Comparison of ENCODE assay signal across 12 cellular contexts in genomic region chr6:14001329-14002012, GRCh38.
DNase-seq lines count a peak whose midpoint lies in the region; ATAC-seq, FAIRE-seq and TF ChIP-seq lines count a peak whose summit lies in the region.
"Had no signal": no experiment of that assay in that cellular context is flagged by ENCODE, and none has a peak within 500 bp of the region (broad histone marks: within the 10 kb centered on the region; RNA-seq: fewer than 3 reads in every experiment).

No MANE protein-coding gene starts in this region.

- peak overlapping the region; percentile 71 for H3K9ac ChIP-seq in astrocyte (ENCODE audit: low read length)
- H3K9ac ChIP-seq: parathyroid adenoma had no signal

- peaks cover 5% of the 10 kb centered on the region for H3K27me3 ChIP-seq in astrocyte (ENCODE audit: insufficient read depth, low read length)

- H3K27me3 Mint-ChIP-seq in astrocyte (ENCODE audit: low read depth, unreplicated experiment) (no peaks in the 10 kb centered on the region), mesothelial cell of epicardium (ENCODE audit: low read depth) (peaks cover 3% of the 10 kb centered on the region)

- peak; percentile 93 for FAIRE-seq in astrocyte (lab: Jason Lieb, UNC)

- H3K36me3 Mint-ChIP-seq in astrocyte (ENCODE audit: low read depth, unreplicated experiment) (peaks cover 1% of the 10 kb centered on the region), mesothelial cell of epicardium (no peaks in the 10 kb centered on the region)

- peaks cover 15% of the 10 kb centered on the region for H3K4me1 Mint-ChIP-seq in astrocyte (ENCODE audit: low read depth, unreplicated experiment)
- H3K4me1 Mint-ChIP-seq in mesothelial cell of epicardium = peaks cover 10% of the 10 kb centered on the region
- H3K4me1 Mint-ChIP-seq: central memory CD8-positive, alpha-beta T cell had no signal

- H3K4me2 ChIP-seq in astrocyte (ENCODE audit: low read length) = peak overlapping the region; percentile 82

- H3K4me3 ChIP-seq in AG04449 (ENCODE audit: low read depth, low read length) (peak overlapping the region; percentile 31), astrocyte (ENCODE audit: insufficient read depth, low read depth, low read length) (peak overlapping the region; percentile 40)

- H3K9me3 Mint-ChIP-seq in astrocyte (ENCODE audit: unreplicated experiment) (peaks cover 2% of the 10 kb centered on the region), mesothelial cell of epicardium (peaks cover 6% of the 10 kb centered on the region)
- H3K9me3 Mint-ChIP-seq: CD4-positive, alpha-beta T cell; central memory CD8-positive, alpha-beta T cell had no signal

- no peak for ATAC-seq in GM21717 (IDR thresholded peaks at IDR 0.05; ENCODE audit: unreplicated experiment)

- TF ChIP-seq CTCF in AG04449 (IDR thresholded peaks at IDR 0.05; ENCODE audit: insufficient read depth, low read length, missing control alignments) (no peak), astrocyte (IDR thresholded peaks at IDR 0.05; ENCODE audit: insufficient read depth, low read depth, low read length) (no peak), GM10266 (IDR thresholded peaks at IDR 0.05; ENCODE audit: control insufficient read depth, insufficient read depth, low read depth, missing control alignments) (no peak), mesothelial cell of epicardium (IDR thresholded peaks at IDR 0.05; ENCODE audit: unreplicated experiment) (no peak)

- no peaks in the 10 kb centered on the region for H3K36me3 ChIP-seq in astrocyte (ENCODE audit: insufficient read depth, low read length)

- H3K27ac ChIP-seq in astrocyte (ENCODE audit: low read depth, low read length) = peak overlapping the region; percentile 90
- H3K27ac ChIP-seq: parathyroid adenoma had no signal

- DNase-seq in AG04449 (ENCODE audit: low read depth, low spot score) (peak; percentile 97), HPDE6-E6E7 (ENCODE audit: extremely low spot score) (peak; percentile 69), astrocyte (ENCODE audit: low read depth) (peak; percentile 100), islet precursor cell (peak; percentile 93), DMS114 treated with DMSO at 0.1 percent for 48 hours (lab: John Stamatoyannopoulos, UW; ENCODE audit: unreplicated experiment) (no peak), GM10266 (ENCODE audit: extremely low spot score) (no peak), mesothelial cell of epicardium (ENCODE audit: low spot score in 2 of 2, unreplicated experiment in 2 of 2) (no peak)
- DNase-seq: CD4-positive, alpha-beta T cell; NCI-H187 treated with DMSO at 0.1 percent for 48 hours had no signal

- no peaks in the 10 kb centered on the region for H4K20me1 ChIP-seq in astrocyte (ENCODE audit: insufficient read depth, low read length)

- CTCF ChIA-PET in AG04449 (lab: Yijun Ruan, JAX) = interaction anchor here (0.7 to 1.9 kb wide), 6 partner anchors 10 to 65 kb away, joined by 3 to 7 read pairs (median 4); no protein-coding TSS in a partner anchor

- H3K4me1 ChIP-seq in astrocyte (ENCODE audit: insufficient read depth, low read length) = peaks cover 15% of the 10 kb centered on the region
- H3K4me1 ChIP-seq: parathyroid adenoma had no signal

- POLR2A ChIA-PET in AG04449 (lab: Yijun Ruan, JAX) = interaction anchor here (0.6 to 0.7 kb wide), 2 partner anchors 34 to 208 kb away, joined by 3 to 4 read pairs; no protein-coding TSS in a partner anchor

- H2AFZ ChIP-seq in astrocyte (ENCODE audit: low read depth, low read length) = peak overlapping the region; percentile 49
- H2AFZ ChIP-seq: parathyroid adenoma had no signal

- peak overlapping the region; percentile 60 for H3K4me3 Mint-ChIP-seq in astrocyte (ENCODE audit: unreplicated experiment)
- no peak overlapping the region for H3K4me3 Mint-ChIP-seq in mesothelial cell of epicardium
- H3K4me3 Mint-ChIP-seq: CD4-positive, alpha-beta T cell; central memory CD8-positive, alpha-beta T cell had no signal

- H3K79me2 ChIP-seq in astrocyte (ENCODE audit: insufficient read depth, low read length) = no peaks in the 10 kb centered on the region
- H3K79me2 ChIP-seq: parathyroid adenoma had no signal

- no peaks in the 10 kb centered on the region for H3K9me3 ChIP-seq in astrocyte (ENCODE audit: insufficient read depth, low read depth, low read length)

- H3K27ac Mint-ChIP-seq in astrocyte (ENCODE audit: unreplicated experiment) (peak overlapping the region; percentile 94), mesothelial cell of epicardium (no peak overlapping the region)
- H3K27ac Mint-ChIP-seq: CD4-positive, alpha-beta T cell had no signal

Comparison
In these comparisons a context has a peak if more than half of its experiments do, and no peak if none do; other contexts are left out.
1. DNase-seq: peak in AG04449 (single experiment), HPDE6-E6E7 (single experiment), astrocyte (single experiment) and islet precursor cell (single experiment); none in DMS114 treated with DMSO at 0.1 percent for 48 hours (single experiment), GM10266 (single experiment) and mesothelial cell of epicardium (0 of 2).